Comparison of ENCODE assay signal across 8 cellular contexts in genomic region chr14:34843011-34843554, GRCh38. TPM values are rescaled to one million over a fixed set of nuclear protein-coding genes. Genes with fewer than 3 reads are reported as not detected.
A peak's percentile ranks its signal among the peaks of the same experiment; 100 is the strongest.
DNase-seq lines count a peak whose midpoint lies in the region; ATAC-seq and TF ChIP-seq lines count a peak whose summit lies in the region.

No MANE protein-coding gene starts in this region.

- no peak overlapping the region for H2BK120ac ChIP-seq in neuronal stem cell (ENCODE audit: low read depth, low read length)

- H3K27me3 ChIP-seq in WERI-Rb-1 (ENCODE audit: insufficient read depth, low read depth, severe bottlenecking) = no peaks in the 10 kb centered on the region
- no peaks in the 10 kb centered on the region for H3K27me3 ChIP-seq in foreskin keratinocyte
- no peaks in the 10 kb centered on the region for H3K27me3 ChIP-seq in neuronal stem cell (ENCODE audit: control insufficient read depth in 3 of 3, insufficient read depth in 3 of 3, low read depth in 1 of 3, low read length in 3 of 3)

- H3K14ac ChIP-seq in neuronal stem cell (ENCODE audit: low read length) = no peak overlapping the region

- no peak overlapping the region for H4K8ac ChIP-seq in neuronal stem cell (ENCODE audit: low read depth, low read length)

- BruUV-seq in OCI-LY7 (replicated peaks; lab: Mats Ljungman, UMichigan) = no TSS peak

- TF ChIP-seq CTCF in WERI-Rb-1 (IDR thresholded peaks at IDR 0.05; ENCODE audit: low read depth, low read length) (no peak), foreskin keratinocyte (conservative IDR thresholded peaks at IDR 0.05) (no peak), OCI-LY7 (conservative IDR thresholded peaks at IDR 0.05; ENCODE audit: low read length) (no peak)

- no peak overlapping the region for H3K23ac ChIP-seq in neuronal stem cell (ENCODE audit: low read depth, low read length, poor library complexity)

- POLR2A ChIA-PET in OCI-LY7 (lab: Charles Lee) = no interaction called here

- WGBS in neuronal stem cell (ENCODE audit: extremely low coverage in 2 of 2, insufficient read length in 2 of 2, insufficient replicate concordance in 1 of 2), 2 donors = no CpG with 5 or more reads among the region's 3 CpGs

- no peak overlapping the region for H2BK12ac ChIP-seq in neuronal stem cell (ENCODE audit: low read length)

- peak overlapping the region; percentile 26; the same call in 1 of the 2 replicates for H3K27ac ChIP-seq in WERI-Rb-1
- peak overlapping the region; percentile 4 for H3K27ac ChIP-seq in foreskin keratinocyte
- H3K27ac ChIP-seq in neuronal stem cell (replicated peaks; ENCODE audit: low read length) = no peak overlapping the region
- no peak overlapping the region for H3K27ac ChIP-seq in OCI-LY7 (ENCODE audit: low read depth, low read length, poor library complexity, severe bottlenecking)

- H3K4me3 ChIP-seq in WERI-Rb-1 (ENCODE audit: low read depth, low read length) = no peak overlapping the region
- H3K4me3 ChIP-seq in neuronal stem cell (ENCODE audit: low read length in 2 of 2) = no peak overlapping the region
- H3K4me3 ChIP-seq in OCI-LY7 (ENCODE audit: low read depth, low read length, poor library complexity, severe bottlenecking) = no peak overlapping the region

- no peaks in the 10 kb centered on the region for H3K9me3 ChIP-seq in WERI-Rb-1 (ENCODE audit: severe bottlenecking)
- no peaks in the 10 kb centered on the region for H3K9me3 ChIP-seq in neuronal stem cell (replicated peaks in 1 of 2; ENCODE audit: control insufficient read depth in 2 of 2, insufficient read depth in 1 of 2, low read depth in 1 of 2, low read length in 2 of 2)
- no peaks in the 10 kb centered on the region for H3K9me3 ChIP-seq in OCI-LY7 (ENCODE audit: low read length)

- H2BK5ac ChIP-seq in neuronal stem cell (ENCODE audit: low read length) = no peak overlapping the region

- peaks cover 35% of the 10 kb centered on the region for H3K36me3 ChIP-seq in WERI-Rb-1
- H3K36me3 ChIP-seq in neuronal stem cell (replicated peaks in 1 of 2; ENCODE audit: control insufficient read depth in 2 of 2, insufficient read depth in 2 of 2, low read length in 2 of 2) = peaks cover 0 to 79% of the 10 kb centered on the region in 2 donors
- peaks cover 81% of the 10 kb centered on the region for H3K36me3 ChIP-seq in OCI-LY7 (ENCODE audit: insufficient read depth, low read length)

- H2AFZ ChIP-seq in neuronal stem cell (ENCODE audit: low read length) (no peak overlapping the region), OCI-LY7 (ENCODE audit: low read length) (no peak overlapping the region)

- no peak overlapping the region for H3K18ac ChIP-seq in neuronal stem cell (ENCODE audit: low read length)

- H3K9me2 ChIP-seq in OCI-LY7 (ENCODE audit: insufficient read depth, low read length) = no peaks in the 10 kb centered on the region

- H3K4ac ChIP-seq in neuronal stem cell (ENCODE audit: low read length) = no peak overlapping the region

- no peak overlapping the region for H2AK5ac ChIP-seq in neuronal stem cell (ENCODE audit: low read depth, low read length)

- H3K4me2 ChIP-seq in neuronal stem cell (ENCODE audit: insufficient read depth, low read length, poor library complexity, severe bottlenecking) (no peak overlapping the region), OCI-LY7 (ENCODE audit: low read length) (no peak overlapping the region)

- CTCF ChIA-PET in OCI-LY7 (lab: Charles Lee; ENCODE audit: unreplicated experiment) = no interaction called here

- no peak overlapping the region for H2BK15ac ChIP-seq in neuronal stem cell (ENCODE audit: low read length)

- no peak overlapping the region for H4K91ac ChIP-seq in neuronal stem cell (ENCODE audit: low read depth, low read length, poor library complexity)

- peaks cover 1% of the 10 kb centered on the region for H3K79me1 ChIP-seq in neuronal stem cell (ENCODE audit: low read depth, low read length)

- H3K4me1 ChIP-seq in foreskin keratinocyte (peaks cover 6% of the 10 kb centered on the region), neuronal stem cell (ENCODE audit: control insufficient read depth in 2 of 2, insufficient read depth in 1 of 2, low read depth in 1 of 2, low read length in 2 of 2) (no peaks in the 10 kb centered on the region), OCI-LY7 (ENCODE audit: insufficient read depth, low read length, poor library complexity, severe bottlenecking) (no peaks in the 10 kb centered on the region)

- DNase-seq in COLO829 (ENCODE audit: low spot score) = peak; percentile 63
- DNase-seq in WERI-Rb-1 = no peak
- peak; percentile 99 for DNase-seq in foreskin keratinocyte
- no peak for DNase-seq in stimulated activated naive CD8-positive, alpha-beta T cell treated with anti-CD3 and anti-CD28 coated beads, Interleukin-15, Interleukin-2, amounts not matched to agents 100 U/mL and 50 U/mL, for 24 hours
- DNase-seq in neuronal stem cell (ENCODE audit: low spot score) = no peak
- no peak for DNase-seq in cortex of kidney (lab: John Stamatoyannopoulos, UW)
- DNase-seq in OCI-LY7 (ENCODE audit: low spot score) = no peak

- peaks cover 49% of the 10 kb centered on the region for H3K79me2 ChIP-seq in OCI-LY7 (ENCODE audit: insufficient read depth, low read depth, low read length)

- H4K20me1 ChIP-seq in OCI-LY7 (ENCODE audit: insufficient read depth, low read length) = 0 out of 2 replicates have a peak, but pooled peaks cover 3% of the 10 kb centered on the region

- ATAC-seq in HG02610 (IDR thresholded peaks at IDR 0.05; ENCODE audit: unreplicated experiment) (peak; percentile 77), foreskin keratinocyte (peak; percentile 100)
- ATAC-seq in stimulated activated naive CD8-positive, alpha-beta T cell treated with anti-CD3 and anti-CD28 coated beads, Interleukin-15, Interleukin-2, amounts not matched to agents 100 U/mL and 50 U/mL, for 24 hours = peak; percentile 91

- intact Hi-C loops in OCI-LY7 (cut with micrococcal nuclease; ENCODE audit: unreplicated experiment) = no loop called here

- H3K9ac ChIP-seq in neuronal stem cell (ENCODE audit: low read depth, low read length, poor library complexity) = no peak overlapping the region

RNA-seq across cellular contexts. Expression of gene BAZ1A, which starts 32.1 kb away (rescaled TPM):
- 38.8 and 41.9 TPM in 2 replicates for total RNA-seq in foreskin keratinocyte
- 12.6 and 16.8 TPM in 2 replicates for polyA plus RNA-seq in foreskin keratinocyte
- polyA plus RNA-seq in neuronal stem cell (2013, experiment 1 of 2) = 35.9 TPM
- polyA plus RNA-seq in neuronal stem cell (2013, experiment 2 of 2) = 36.3 TPM
- 39.6 and 42.2 TPM in 2 replicates for total RNA-seq in OCI-LY7 (2014; rRNA removed; shearing (Covaris generic))
- 58.6 and 58.7 TPM in 2 replicates for total RNA-seq in OCI-LY7 (2022)

Comparison
In these comparisons a context has a peak if more than half of its experiments do, and no peak if none do; other contexts are left out.
1. DNase-seq: peak in COLO829 (single experiment) and foreskin keratinocyte (2 of 2); none in WERI-Rb-1 (single experiment), stimulated activated naive CD8-positive, alpha-beta T cell treated with anti-CD3 and anti-CD28 coated beads, Interleukin-15, Interleukin-2, amounts not matched to agents 100 U/mL and 50 U/mL, for 24 hours (single experiment), neuronal stem cell (single experiment), cortex of kidney (single experiment) and OCI-LY7 (single experiment).
2. H3K27ac ChIP-seq: peak in WERI-Rb-1 (single experiment) and foreskin keratinocyte (single experiment); none in neuronal stem cell (single experiment) and OCI-LY7 (single experiment).
3. Peak in every context shown above with its lines, with median percentiles within 50 percentile points of each other: ATAC-seq.